Comparison of ENCODE assay signal across 1 cellular context in the genomic region with DNA sequence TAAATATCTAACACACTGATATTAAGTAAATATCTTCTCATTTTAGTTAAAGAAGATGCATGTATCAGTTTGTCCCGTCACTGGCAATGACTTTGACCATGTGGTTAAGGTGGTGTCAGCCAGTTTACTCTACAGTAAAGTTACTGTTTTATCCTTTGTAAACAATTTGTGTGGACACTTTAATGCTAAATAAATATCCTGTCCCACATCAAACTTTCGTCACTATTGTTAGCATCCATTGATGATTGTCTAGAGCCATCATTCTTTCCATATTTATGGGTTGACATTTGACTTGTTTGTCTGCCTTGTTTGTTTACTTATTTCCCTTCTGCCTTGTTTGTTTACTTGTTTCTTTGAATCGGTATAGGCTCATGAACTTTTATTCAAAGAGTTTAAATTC.
TF ChIP-seq lines count a peak whose summit lies in the region.

No MANE protein-coding gene starts in this region.

TF ChIP-seq in HepG2, 621 proteins besides CTCF, POLR2A, EP300 and RAD21 (continued from another document and continues in another):
- peak; percentile 67; the same call in 1 of the 2 replicates for TF ChIP-seq AHDC1 (CRISPR knock-in tag; IDR thresholded peaks at IDR 0.05; ENCODE audit: borderline replicate concordance)
- TF ChIP-seq GPN1 (CRISPR knock-in tag; IDR thresholded peaks at IDR 0.05; ENCODE audit: borderline replicate concordance): no peak
- TF ChIP-seq ZSCAN9 (CRISPR knock-in tag; IDR thresholded peaks at IDR 0.05; ENCODE audit: borderline replicate concordance): peak; percentile 22; the same call in 1 of the 2 replicates
- no peak for TF ChIP-seq ZNF615 (CRISPR knock-in tag; IDR thresholded peaks at IDR 0.05; ENCODE audit: borderline replicate concordance)
- TF ChIP-seq HINFP (CRISPR knock-in tag; IDR thresholded peaks at IDR 0.05; ENCODE audit: low read depth): no peak
- TF ChIP-seq ZSCAN25 (CRISPR knock-in tag; IDR thresholded peaks at IDR 0.05): no peak
- TF ChIP-seq SP2 (CRISPR knock-in tag; IDR thresholded peaks at IDR 0.05): no peak
- TF ChIP-seq NONO (IDR thresholded peaks at IDR 0.05): no peak
- no peak for TF ChIP-seq NONO (CRISPR knock-in tag; conservative IDR thresholded peaks at IDR 0.05)
- TF ChIP-seq ZNF256 (CRISPR knock-in tag; conservative IDR thresholded peaks at IDR 0.05): no peak
- no peak for TF ChIP-seq CHD4 (IDR thresholded peaks at IDR 0.05; ENCODE audit: borderline replicate concordance, low read length)
- no peak for TF ChIP-seq ARHGAP35 (CRISPR knock-in tag; IDR thresholded peaks at IDR 0.05; ENCODE audit: borderline replicate concordance)
- no peak for TF ChIP-seq PLRG1 (conservative IDR thresholded peaks at IDR 0.05)
- peak; percentile 98 for TF ChIP-seq SKI (IDR thresholded peaks at IDR 0.05; ENCODE audit: partially characterized antibody)
- TF ChIP-seq, protein P1, sequence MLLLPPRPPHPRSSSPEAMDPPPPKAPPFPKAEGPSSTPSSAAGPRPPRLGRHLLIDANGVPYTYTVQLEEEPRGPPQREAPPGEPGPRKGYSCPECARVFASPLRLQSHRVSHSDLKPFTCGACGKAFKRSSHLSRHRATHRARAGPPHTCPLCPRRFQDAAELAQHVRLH (CRISPR knock-in tag; IDR thresholded peaks at IDR 0.05; ENCODE audit: borderline replicate concordance, low read depth): no peak
- no peak for TF ChIP-seq RBM39 (IDR thresholded peaks at IDR 0.05; ENCODE audit: low read depth, low read length, poor library complexity, severe bottlenecking)
- peak; percentile 90 for TF ChIP-seq NR2F2 (IDR thresholded peaks at IDR 0.05; ENCODE audit: borderline replicate concordance, low read depth)
- TF ChIP-seq ZNF205 (CRISPR knock-in tag; IDR thresholded peaks at IDR 0.05): no peak
- no peak for TF ChIP-seq ZNF552 (CRISPR knock-in tag; IDR thresholded peaks at IDR 0.05; ENCODE audit: borderline replicate concordance)
- TF ChIP-seq MED13 (CRISPR knock-in tag; IDR thresholded peaks at IDR 0.05): no peak
- no peak for TF ChIP-seq ZNF761 (CRISPR knock-in tag; conservative IDR thresholded peaks at IDR 0.05)
- TF ChIP-seq FOXA3 (CRISPR knock-in tag; IDR thresholded peaks at IDR 0.05): peak; percentile 99
- no peak for TF ChIP-seq MXI1 (IDR thresholded peaks at IDR 0.05; ENCODE audit: borderline replicate concordance, low read depth, low read length)
- peak; percentile 50; the same call in 1 of the 2 replicates for TF ChIP-seq HDAC1 (CRISPR knock-in tag; IDR thresholded peaks at IDR 0.05)
- TF ChIP-seq ZNF460 (CRISPR knock-in tag; IDR thresholded peaks at IDR 0.05; ENCODE audit: borderline replicate concordance): no peak
- no peak for TF ChIP-seq ZNF274 (CRISPR knock-in tag; IDR thresholded peaks at IDR 0.05)
- TF ChIP-seq ZNF264 (CRISPR knock-in tag; IDR thresholded peaks at IDR 0.05): no peak
- no peak for TF ChIP-seq TFDP1 (CRISPR knock-in tag; IDR thresholded peaks at IDR 0.05; ENCODE audit: borderline replicate concordance)
- TF ChIP-seq, protein P2, sequence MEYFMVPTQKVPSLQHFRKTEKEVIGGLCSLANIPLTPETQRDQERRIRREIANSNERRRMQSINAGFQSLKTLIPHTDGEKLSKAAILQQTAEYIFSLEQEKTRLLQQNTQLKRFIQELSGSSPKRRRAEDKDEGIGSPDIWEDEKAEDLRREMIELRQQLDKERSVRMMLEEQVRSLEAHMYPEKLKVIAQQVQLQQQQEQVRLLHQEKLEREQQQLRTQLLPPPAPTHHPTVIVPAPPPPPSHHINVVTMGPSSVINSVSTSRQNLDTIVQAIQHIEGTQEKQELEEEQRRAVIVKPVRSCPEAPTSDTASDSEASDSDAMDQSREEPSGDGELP (IDR thresholded peaks at IDR 0.05; ENCODE audit: borderline replicate concordance, low read depth): no peak
- TF ChIP-seq SNRNP70 (IDR thresholded peaks at IDR 0.05; ENCODE audit: low read depth, low read length): no peak
- no peak for TF ChIP-seq ZNF513 (CRISPR knock-in tag; conservative IDR thresholded peaks at IDR 0.05)
- no peak for TF ChIP-seq KDM6A (CRISPR knock-in tag; IDR thresholded peaks at IDR 0.05; ENCODE audit: low read depth)
- TF ChIP-seq JUND (CRISPR knock-in tag; IDR thresholded peaks at IDR 0.05): no peak
- 0 out of 2 replicates have a peak, but pooled peaks have one; percentile 48 for TF ChIP-seq FOXK2 (IDR thresholded peaks at IDR 0.05)
- TF ChIP-seq ZFAT (CRISPR knock-in tag; conservative IDR thresholded peaks at IDR 0.05): no peak
- TF ChIP-seq MTF2 (CRISPR knock-in tag; IDR thresholded peaks at IDR 0.05; ENCODE audit: borderline replicate concordance): no peak
- TF ChIP-seq AHR (CRISPR knock-in tag; IDR thresholded peaks at IDR 0.05): no peak
- TF ChIP-seq, protein P3, sequence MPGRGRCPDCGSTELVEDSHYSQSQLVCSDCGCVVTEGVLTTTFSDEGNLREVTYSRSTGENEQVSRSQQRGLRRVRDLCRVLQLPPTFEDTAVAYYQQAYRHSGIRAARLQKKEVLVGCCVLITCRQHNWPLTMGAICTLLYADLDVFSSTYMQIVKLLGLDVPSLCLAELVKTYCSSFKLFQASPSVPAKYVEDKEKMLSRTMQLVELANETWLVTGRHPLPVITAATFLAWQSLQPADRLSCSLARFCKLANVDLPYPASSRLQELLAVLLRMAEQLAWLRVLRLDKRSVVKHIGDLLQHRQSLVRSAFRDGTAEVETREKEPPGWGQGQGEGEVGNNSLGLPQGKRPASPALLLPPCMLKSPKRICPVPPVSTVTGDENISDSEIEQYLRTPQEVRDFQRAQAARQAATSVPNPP (CRISPR knock-in tag; IDR thresholded peaks at IDR 0.05): no peak
- TF ChIP-seq E2F2 (CRISPR knock-in tag; IDR thresholded peaks at IDR 0.05; ENCODE audit: borderline replicate concordance): no peak
- no peak for TF ChIP-seq ZBTB1 (CRISPR knock-in tag; IDR thresholded peaks at IDR 0.05; ENCODE audit: borderline replicate concordance)
- TF ChIP-seq, protein P4, sequence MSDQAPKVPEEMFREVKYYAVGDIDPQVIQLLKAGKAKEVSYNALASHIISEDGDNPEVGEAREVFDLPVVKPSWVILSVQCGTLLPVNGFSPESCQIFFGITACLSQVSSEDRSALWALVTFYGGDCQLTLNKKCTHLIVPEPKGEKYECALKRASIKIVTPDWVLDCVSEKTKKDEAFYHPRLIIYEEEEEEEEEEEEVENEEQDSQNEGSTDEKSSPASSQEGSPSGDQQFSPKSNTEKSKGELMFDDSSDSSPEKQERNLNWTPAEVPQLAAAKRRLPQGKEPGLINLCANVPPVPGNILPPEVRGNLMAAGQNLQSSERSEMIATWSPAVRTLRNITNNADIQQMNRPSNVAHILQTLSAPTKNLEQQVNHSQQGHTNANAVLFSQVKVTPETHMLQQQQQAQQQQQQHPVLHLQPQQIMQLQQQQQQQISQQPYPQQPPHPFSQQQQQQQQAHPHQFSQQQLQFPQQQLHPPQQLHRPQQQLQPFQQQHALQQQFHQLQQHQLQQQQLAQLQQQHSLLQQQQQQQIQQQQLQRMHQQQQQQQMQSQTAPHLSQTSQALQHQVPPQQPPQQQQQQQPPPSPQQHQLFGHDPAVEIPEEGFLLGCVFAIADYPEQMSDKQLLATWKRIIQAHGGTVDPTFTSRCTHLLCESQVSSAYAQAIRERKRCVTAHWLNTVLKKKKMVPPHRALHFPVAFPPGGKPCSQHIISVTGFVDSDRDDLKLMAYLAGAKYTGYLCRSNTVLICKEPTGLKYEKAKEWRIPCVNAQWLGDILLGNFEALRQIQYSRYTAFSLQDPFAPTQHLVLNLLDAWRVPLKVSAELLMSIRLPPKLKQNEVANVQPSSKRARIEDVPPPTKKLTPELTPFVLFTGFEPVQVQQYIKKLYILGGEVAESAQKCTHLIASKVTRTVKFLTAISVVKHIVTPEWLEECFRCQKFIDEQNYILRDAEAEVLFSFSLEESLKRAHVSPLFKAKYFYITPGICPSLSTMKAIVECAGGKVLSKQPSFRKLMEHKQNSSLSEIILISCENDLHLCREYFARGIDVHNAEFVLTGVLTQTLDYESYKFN (CRISPR knock-in tag; conservative IDR thresholded peaks at IDR 0.05): peak; percentile 61
- TF ChIP-seq E2F1 (CRISPR knock-in tag; IDR thresholded peaks at IDR 0.05): no peak
- no peak for TF ChIP-seq ZNF577 (CRISPR knock-in tag; IDR thresholded peaks at IDR 0.05; ENCODE audit: borderline replicate concordance, low read depth)
- TF ChIP-seq ZNF383 (CRISPR knock-in tag; IDR thresholded peaks at IDR 0.05; ENCODE audit: borderline replicate concordance): no peak
- TF ChIP-seq HOXA3 (CRISPR knock-in tag; IDR thresholded peaks at IDR 0.05): no peak
- TF ChIP-seq NFKBIZ (CRISPR knock-in tag; IDR thresholded peaks at IDR 0.05): 0 out of 2 replicates have a peak, but pooled peaks have one; percentile 59
